ENCODE assay signal across 18 cellular contexts in the genomic region with DNA sequence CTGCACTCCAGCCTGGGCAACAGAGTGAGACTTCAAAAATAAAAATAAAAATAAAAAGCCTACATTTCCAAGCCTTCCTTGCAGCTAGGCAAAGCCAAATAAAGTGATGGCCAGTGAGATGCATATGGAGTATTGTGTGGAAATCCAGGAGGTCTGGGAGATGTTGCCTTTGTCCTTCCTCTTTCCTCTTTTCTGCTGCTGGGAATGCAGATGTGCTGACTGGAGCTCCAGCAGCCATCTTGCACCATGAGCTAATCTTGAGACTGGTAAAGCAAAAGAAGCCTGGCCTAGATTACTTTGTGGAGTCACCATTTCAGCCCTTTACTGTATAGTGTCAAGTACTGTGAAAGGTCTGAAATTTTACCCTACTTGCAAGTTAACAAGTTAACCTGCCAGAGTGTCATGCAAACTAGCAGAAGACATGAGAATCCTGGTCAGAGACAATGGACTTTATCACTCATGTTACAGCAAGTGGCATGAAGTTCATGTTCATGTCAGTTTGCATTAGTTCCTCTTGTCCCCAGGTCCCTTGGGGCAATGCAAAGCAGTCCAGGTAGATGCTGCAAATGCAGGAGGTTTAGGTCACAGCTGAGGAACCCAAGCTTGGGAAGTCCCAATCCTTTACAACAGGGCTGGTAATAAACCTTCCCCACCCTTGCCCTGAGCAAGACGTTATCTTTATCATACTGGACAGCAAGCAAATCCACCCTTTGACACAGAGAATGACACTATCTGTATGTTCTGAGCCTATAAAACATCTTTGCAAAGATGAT.
A peak's percentile ranks its signal among the peaks of the same experiment; 100 is the strongest.
DNase-seq lines count a peak whose midpoint lies in the region; ATAC-seq, FAIRE-seq and TF ChIP-seq lines count a peak whose summit lies in the region.
"Had no signal": no experiment of that assay in that cellular context is flagged by ENCODE, and none has a peak within 500 bp of the region (broad histone marks: within the 10 kb centered on the region; RNA-seq: fewer than 3 reads in every experiment).

No MANE protein-coding gene starts in this region.

- no peaks in the 10 kb centered on the region for H3K9me1 ChIP-seq in K562 (ENCODE audit: control insufficient read depth, insufficient read depth, low read length)

- no peaks in the 10 kb centered on the region for H3K9me3 ChIP-seq in K562 (replicated peaks; ENCODE audit: control insufficient read depth, insufficient read depth, low read depth, low read length)

- CTCF ChIA-PET in K562 (lab: Yijun Ruan, JAX; ENCODE audit: low intra/inter-chr PET ratio) = no interaction called here

- 0% methylated on average over 1 of the region's 1 CpG for WGBS in K562 (ENCODE audit: insufficient coverage, low coverage, missing lambda C conversion rate)

- no peak for TF ChIP-seq EP300 in K562 (IDR thresholded peaks at IDR 0.05; ENCODE audit: low read length)

- intact Hi-C loops in K562 (cut with micrococcal nuclease) = no loop called here

- ATAC-seq in K562 (no peak), HG03571 (IDR thresholded peaks at IDR 0.05; ENCODE audit: unreplicated experiment) (no peak)
- ATAC-seq: activated CD8-positive, alpha-beta memory T cell treated with anti-CD3 and anti-CD28 coated beads, Interleukin-2, amount 10 ng/mL, durations not matched to agents 7 days and 5 days; activated T-helper 17 cell treated with anti-CD3 and anti-CD28 coated beads, Interleukin-2, amount 50 U/mL, for 72 hours; effector memory CD8-positive, alpha-beta T cell had no signal

- no TSS peak for BruUV-seq in K562 (replicated peaks; lab: Mats Ljungman, UMichigan)

- no peaks in the 10 kb centered on the region for H3K36me3 ChIP-seq in K562 (ENCODE audit: control insufficient read depth, insufficient read depth, low read length)
- H3K36me3 ChIP-seq: esophagus squamous epithelium, tibial artery had no signal

- no peak for TF ChIP-seq RAD21 in K562 (CRISPR knock-in tag; conservative IDR thresholded peaks at IDR 0.05 in 1 of 2, IDR thresholded peaks at IDR 0.05 in 1 of 2)

- no peaks in the 10 kb centered on the region; the same call in 1 of the 2 replicates for H4K20me1 ChIP-seq in K562 (replicated peaks; ENCODE audit: control insufficient read depth, insufficient read depth, low read length)

- in situ Hi-C loops in K562 (cut with MboI) (no loop called here), G401 (cut with HindIII; ENCODE audit: low sequenced_read_pairs) (no loop called here)

- no peak overlapping the region for H3K4me3 ChIP-seq in K562
- H3K4me3 ChIP-seq: esophagus squamous epithelium, tibial artery had no signal

- H3K79me2 ChIP-seq in K562 (ENCODE audit: control insufficient read depth, insufficient read depth, low read length) = no peaks in the 10 kb centered on the region

- no peak overlapping the region for H3K9ac ChIP-seq in K562 (ENCODE audit: insufficient read depth in 1 of 2, low read depth in 2 of 2, low read length in 2 of 2)

- DNase-seq in GM19239 (ENCODE audit: insufficient read length, low spot score) (no peak), HuH-7 (ENCODE audit: low spot score) (peak; percentile 47), K562 (ENCODE audit: extremely low read depth in 1 of 4, low spot score in 3 of 4) (no peak), HT-29 (ENCODE audit: low spot score) (no peak), G401 (ENCODE audit: low spot score) (no peak), epidermal melanocyte (ENCODE audit: insufficient read length, low spot score) (no peak)
- DNase-seq: activated CD4-positive, alpha-beta T cell treated with anti-CD3 and anti-CD28 coated beads for 48 hours; activated CD8-positive, alpha-beta memory T cell treated with anti-CD3 and anti-CD28 coated beads, Interleukin-2, amount 10 ng/mL, durations not matched to agents 7 days and 5 days; activated naive CD8-positive, alpha-beta T cell treated with anti-CD3 and anti-CD28 coated beads, Interleukin-2, amount 10 ng/mL, durations not matched to agents 7 days and 5 days; DND-41; effector memory CD8-positive, alpha-beta T cell; esophagus squamous epithelium; H9; NCI-H1417 treated with DMSO at 0.1 percent for 48 hours; SHP77 treated with DMSO at 0.1 percent for 48 hours; tibial artery had no signal

- TF ChIP-seq POLR2A in K562 (conservative IDR thresholded peaks at IDR 0.05) = no peak

- no peak overlapping the region for H2AFZ ChIP-seq in K562 (ENCODE audit: low read depth, low read length)

- H3K27me3 ChIP-seq in K562 (ENCODE audit: control insufficient read depth in 2 of 2, insufficient read depth in 2 of 2, low read length in 2 of 2) = peaks cover 19 to 62% of the 10 kb centered on the region in 2 experiments; a peak in 4 of 5 replicates

- POLR2A ChIA-PET in K562 (lab: Yijun Ruan, JAX) = interaction anchor here (0.5 kb wide), 1 partner anchor 31 kb away, joined by 3 read pairs; no protein-coding TSS in a partner anchor

- FAIRE-seq in GM19239 (lab: Jason Lieb, UNC) (peak; percentile 94), K562 (lab: Jason Lieb, UNC) (no peak)

- no peak overlapping the region for H3K4me2 ChIP-seq in K562 (ENCODE audit: insufficient read depth, low read length)

- no peak for TF ChIP-seq CTCF in K562 (IDR thresholded peaks at IDR 0.05 in 2 of 3, conservative IDR thresholded peaks at IDR 0.05 in 1 of 3; ENCODE audit: insufficient read depth in 2 of 3, low read depth in 1 of 3, low read length in 3 of 3)

- no peak overlapping the region for H3K27ac ChIP-seq in K562 (ENCODE audit: extremely low read depth, low read depth, low read length)
- H3K27ac ChIP-seq: esophagus squamous epithelium, tibial artery had no signal

- no peaks in the 10 kb centered on the region; a peak in 1 of 5 replicates for H3K4me1 ChIP-seq in K562 (replicated peaks in 1 of 2; ENCODE audit: control insufficient read depth in 2 of 2, insufficient read depth in 2 of 2, low read length in 2 of 2)
- H3K4me1 ChIP-seq: tibial artery had no signal

TF ChIP-seq in K562, 482 proteins besides CTCF, POLR2A, EP300 and RAD21:
- TF ChIP-seq RBM25 (IDR thresholded peaks at IDR 0.05; ENCODE audit: low read depth, low read length, severe bottlenecking) (peak; percentile 63), XRCC3 (IDR thresholded peaks at IDR 0.05) (no peak)
- TF ChIP-seq, protein P1, sequence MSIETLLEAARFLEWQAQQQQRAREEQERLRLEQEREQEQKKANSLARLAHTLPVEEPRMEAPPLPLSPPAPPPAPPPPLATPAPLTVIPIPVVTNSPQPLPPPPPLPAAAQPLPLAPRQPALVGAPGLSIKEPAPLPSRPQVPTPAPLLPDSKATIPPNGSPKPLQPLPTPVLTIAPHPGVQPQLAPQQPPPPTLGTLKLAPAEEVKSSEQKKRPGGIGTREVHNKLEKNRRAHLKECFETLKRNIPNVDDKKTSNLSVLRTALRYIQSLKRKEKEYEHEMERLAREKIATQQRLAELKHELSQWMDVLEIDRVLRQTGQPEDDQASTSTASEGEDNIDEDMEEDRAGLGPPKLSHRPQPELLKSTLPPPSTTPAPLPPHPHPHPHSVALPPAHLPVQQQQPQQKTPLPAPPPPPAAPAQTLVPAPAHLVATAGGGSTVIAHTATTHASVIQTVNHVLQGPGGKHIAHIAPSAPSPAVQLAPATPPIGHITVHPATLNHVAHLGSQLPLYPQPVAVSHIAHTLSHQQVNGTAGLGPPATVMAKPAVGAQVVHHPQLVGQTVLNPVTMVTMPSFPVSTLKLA (conservative IDR thresholded peaks at IDR 0.05) = no peak
